ENCODE assay signal across 1 cellular context in genomic region chr2:167776359-167776758, GRCh38.
TF ChIP-seq lines count a peak whose summit lies in the region.

No MANE protein-coding gene starts in this region.

TF ChIP-seq in HepG2, 621 proteins besides CTCF, POLR2A, EP300 and RAD21 (continued from another document):
- TF ChIP-seq STAT6 (CRISPR knock-in tag; IDR thresholded peaks at IDR 0.05; ENCODE audit: borderline replicate concordance): no peak
- peak; percentile 36; the same call in 1 of the 2 replicates for TF ChIP-seq GATAD2A (CRISPR knock-in tag; IDR thresholded peaks at IDR 0.05)
- TF ChIP-seq, protein P1, sequence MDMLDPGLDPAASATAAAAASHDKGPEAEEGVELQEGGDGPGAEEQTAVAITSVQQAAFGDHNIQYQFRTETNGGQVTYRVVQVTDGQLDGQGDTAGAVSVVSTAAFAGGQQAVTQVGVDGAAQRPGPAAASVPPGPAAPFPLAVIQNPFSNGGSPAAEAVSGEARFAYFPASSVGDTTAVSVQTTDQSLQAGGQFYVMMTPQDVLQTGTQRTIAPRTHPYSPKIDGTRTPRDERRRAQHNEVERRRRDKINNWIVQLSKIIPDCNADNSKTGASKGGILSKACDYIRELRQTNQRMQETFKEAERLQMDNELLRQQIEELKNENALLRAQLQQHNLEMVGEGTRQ (IDR thresholded peaks at IDR 0.05; ENCODE audit: low read depth, low read length): no peak
- TF ChIP-seq, protein P1 (CRISPR knock-in tag; IDR thresholded peaks at IDR 0.05; ENCODE audit: borderline replicate concordance): no peak
- TF ChIP-seq FOXP1 (IDR thresholded peaks at IDR 0.05): no peak
- 0 out of 2 replicates have a peak, but pooled peaks have one; percentile 8 for TF ChIP-seq FOXP1 (CRISPR knock-in tag; IDR thresholded peaks at IDR 0.05)
- no peak for TF ChIP-seq SOX6 (IDR thresholded peaks at IDR 0.05)
- peak; percentile 19; the same call in 1 of the 2 replicates for TF ChIP-seq SOX6 (CRISPR knock-in tag; IDR thresholded peaks at IDR 0.05)
- no peak for TF ChIP-seq HNRNPL (IDR thresholded peaks at IDR 0.05; ENCODE audit: low read depth, low read length)
- TF ChIP-seq THRA (CRISPR knock-in tag; IDR thresholded peaks at IDR 0.05; ENCODE audit: borderline replicate concordance): peak; percentile 24; the same call in 1 of the 2 replicates
- peak; percentile 31; the same call in 1 of the 2 replicates for TF ChIP-seq HMG20A (CRISPR knock-in tag; IDR thresholded peaks at IDR 0.05; ENCODE audit: borderline replicate concordance)
TF ChIP-seq in HepG2: peak in this region for 8.
